13 cellular contexts compared by ENCODE assay signal in the genomic region with DNA sequence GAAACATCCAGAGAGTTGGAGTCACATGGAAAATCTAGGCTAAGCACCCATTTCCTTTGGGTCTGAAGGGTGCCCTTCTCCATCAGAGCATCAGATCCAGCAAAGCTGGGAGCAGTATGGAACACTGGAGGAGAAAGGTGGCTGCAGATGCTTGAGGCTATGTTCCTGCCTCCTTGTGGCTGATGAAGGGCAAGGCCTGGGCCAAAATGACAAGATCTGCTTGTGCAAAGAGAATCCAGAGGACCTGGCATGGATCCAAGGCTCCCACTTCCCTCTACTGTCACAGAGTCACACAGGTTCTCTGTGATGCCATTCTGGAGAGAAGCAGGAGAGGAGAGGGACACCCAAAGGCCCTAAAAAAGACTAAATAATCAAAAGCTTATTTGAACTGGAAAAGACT. TPM values are rescaled to one million over a fixed set of nuclear protein-coding genes. Genes with fewer than 3 reads are reported as not detected.
DNase-seq lines count a peak whose midpoint lies in the region; ATAC-seq and TF ChIP-seq lines count a peak whose summit lies in the region.
"Had no signal": no experiment of that assay in that cellular context is flagged by ENCODE, and none has a peak within 500 bp of the region (broad histone marks: within the 10 kb centered on the region; RNA-seq: fewer than 3 reads in every experiment).

No MANE protein-coding gene starts in this region.

- H3F3A ChIP-seq in PC-9 (ENCODE audit: insufficient read depth, low read depth), result no peaks in the 10 kb centered on the region

- intact Hi-C loops in naive thymus-derived CD4-positive, alpha-beta T cell (cut with micrococcal nuclease), result no loop called here
- intact Hi-C loops in PC-9 (cut with micrococcal nuclease; ENCODE audit: unreplicated experiment), result no loop called here

- CTCF ChIA-PET in naive thymus-derived CD4-positive, alpha-beta T cell (lab: Charles Lee), result interaction anchor here (0.6 kb wide), 1 partner anchor 131 kb away, joined by 4 read pairs; no protein-coding TSS in a partner anchor
- CTCF ChIA-PET in PC-9 (lab: Charles Lee), result no interaction called here

- POLR2A ChIA-PET in naive thymus-derived CD4-positive, alpha-beta T cell (lab: Charles Lee), result no interaction called here
- POLR2A ChIA-PET in PC-9 (lab: Charles Lee; ENCODE audit: unreplicated experiment), result no interaction called here

- H4K20me1 ChIP-seq in PC-9 (ENCODE audit: insufficient read depth), result no peaks in the 10 kb centered on the region

- no peaks in the 10 kb centered on the region for H3K79me2 ChIP-seq in PC-9 (ENCODE audit: low read depth)

- no peak overlapping the region for H3K4me3 Mint-ChIP-seq in endodermal cell
- H3K4me3 Mint-ChIP-seq in naive thymus-derived CD4-positive, alpha-beta T cell, result no peak overlapping the region
- H3K4me3 Mint-ChIP-seq: memory B cell had no signal

- H3K27me3 ChIP-seq in endodermal cell (ENCODE audit: control insufficient read depth, insufficient read depth, low read length, poor library complexity, severe bottlenecking) (no peaks in the 10 kb centered on the region), PC-9 (ENCODE audit: insufficient read depth, low read depth) (no peaks in the 10 kb centered on the region)
- no peaks in the 10 kb centered on the region for H3K27me3 ChIP-seq in naive thymus-derived CD4-positive, alpha-beta T cell (ENCODE audit: control insufficient read depth in 2 of 2, insufficient read depth in 2 of 2, low read length in 2 of 2)
- H3K27me3 ChIP-seq: breast epithelium had no signal

- H3K9ac ChIP-seq in endodermal cell (ENCODE audit: extremely low read depth, low read length, poor library complexity, severe bottlenecking), result no peak overlapping the region

- peak; percentile 66 for DNase-seq in GDM1 (lab: John Stamatoyannopoulos, UW)
- DNase-seq in NCI-H69 (lab: John Stamatoyannopoulos, UW), result peak; percentile 16
- DNase-seq in endodermal cell, result peak; percentile 66
- no peak for DNase-seq in naive thymus-derived CD4-positive, alpha-beta T cell
- no peak for DNase-seq in PC-9
- DNase-seq in NCI-H1694 treated with DMSO at 0.1 percent for 48 hours (lab: John Stamatoyannopoulos, UW), result no peak
- no peak for DNase-seq in ecto neural progenitor cell (ENCODE audit: low spot score)
- DNase-seq: Calu3, NCI-H1092 had no signal

- H3K9me3 ChIP-seq in endodermal cell (ENCODE audit: control insufficient read depth, low read length), result peaks cover 7% of the 10 kb centered on the region
- H3K9me3 ChIP-seq in naive thymus-derived CD4-positive, alpha-beta T cell (ENCODE audit: control insufficient read depth in 2 of 3, low read length in 3 of 3), result no peaks in the 10 kb centered on the region
- no peaks in the 10 kb centered on the region for H3K9me3 ChIP-seq in PC-9 (ENCODE audit: insufficient read depth, low read depth)

- no peaks in the 10 kb centered on the region for H3K36me3 ChIP-seq in endodermal cell (ENCODE audit: control insufficient read depth, insufficient read depth, low read length)
- H3K36me3 ChIP-seq in naive thymus-derived CD4-positive, alpha-beta T cell (ENCODE audit: control insufficient read depth in 2 of 3, insufficient read depth in 3 of 3, low read length in 3 of 3), result no peaks in the 10 kb centered on the region
- H3K36me3 ChIP-seq in PC-9 (ENCODE audit: low read depth), result no peaks in the 10 kb centered on the region
- H3K36me3 ChIP-seq: breast epithelium had no signal

- no peaks in the 10 kb centered on the region for H3K4me1 ChIP-seq in endodermal cell (ENCODE audit: control insufficient read depth, insufficient read depth, low read length)
- no peaks in the 10 kb centered on the region for H3K4me1 ChIP-seq in naive thymus-derived CD4-positive, alpha-beta T cell (ENCODE audit: control insufficient read depth in 2 of 2, insufficient read depth in 2 of 2, low read length in 2 of 2)
- H3K4me1 ChIP-seq in PC-9 (replicated peaks; ENCODE audit: insufficient read depth), result no peaks in the 10 kb centered on the region
- H3K4me1 ChIP-seq: breast epithelium had no signal

- no peaks in the 10 kb centered on the region for H3K36me3 Mint-ChIP-seq in endodermal cell (ENCODE audit: low read depth)
- H3K36me3 Mint-ChIP-seq in naive thymus-derived CD4-positive, alpha-beta T cell, result peaks cover 0 to 43% (median 0%) of the 10 kb centered on the region in 5 donors
- H3K36me3 Mint-ChIP-seq: memory B cell had no signal

- no TSS peak for BruUV-seq in PC-9 (replicated peaks; lab: Mats Ljungman, UMichigan)

- no peak overlapping the region for H2AFZ ChIP-seq in PC-9

- no peak overlapping the region for H3K4me2 ChIP-seq in PC-9
- H3K4me2 ChIP-seq: smooth muscle cell had no signal

- H3K27me3 Mint-ChIP-seq in endodermal cell (ENCODE audit: insufficient read depth), result no peaks in the 10 kb centered on the region
- H3K27me3 Mint-ChIP-seq in naive thymus-derived CD4-positive, alpha-beta T cell, result peaks cover 0 to 20% (median 14%) of the 10 kb centered on the region in 5 donors
- H3K27me3 Mint-ChIP-seq: memory B cell had no signal

- peak; percentile 71 for TF ChIP-seq CTCF in endodermal cell (conservative IDR thresholded peaks at IDR 0.05)
- TF ChIP-seq CTCF in PC-9 (conservative IDR thresholded peaks at IDR 0.05), result no peak

- H3K9me3 Mint-ChIP-seq in endodermal cell, result peaks cover 6% of the 10 kb centered on the region
- H3K9me3 Mint-ChIP-seq in naive thymus-derived CD4-positive, alpha-beta T cell, result peaks cover 0 to 23% (median 10%) of the 10 kb centered on the region in 11 donors

- ATAC-seq in naive thymus-derived CD4-positive, alpha-beta T cell, result peak; percentile 57
- ATAC-seq in GM19463 (IDR thresholded peaks at IDR 0.05; ENCODE audit: unreplicated experiment), result no peak

- H3K4me3 ChIP-seq in endodermal cell (ENCODE audit: low read length), result no peak overlapping the region
- no peak overlapping the region for H3K4me3 ChIP-seq in naive thymus-derived CD4-positive, alpha-beta T cell (ENCODE audit: low read length)
- H3K4me3 ChIP-seq in PC-9, result no peak overlapping the region
- H3K4me3 ChIP-seq: breast epithelium, smooth muscle cell had no signal

- H3K27ac ChIP-seq in endodermal cell (ENCODE audit: low read depth, low read length) (no peak overlapping the region), PC-9 (no peak overlapping the region)
- H3K27ac ChIP-seq in naive thymus-derived CD4-positive, alpha-beta T cell (ENCODE audit: low read depth, low read length), result no peak overlapping the region
- H3K27ac ChIP-seq: breast epithelium had no signal

- no peaks in the 10 kb centered on the region for H3K4me1 Mint-ChIP-seq in endodermal cell
- H3K4me1 Mint-ChIP-seq in naive thymus-derived CD4-positive, alpha-beta T cell, result peaks cover 0 to 6% (median 0%) of the 10 kb centered on the region in 7 donors
- H3K4me1 Mint-ChIP-seq: memory B cell had no signal

- H3K27ac Mint-ChIP-seq in endodermal cell, result no peak overlapping the region
- H3K27ac Mint-ChIP-seq in naive thymus-derived CD4-positive, alpha-beta T cell, result no peak overlapping the region
- H3K27ac Mint-ChIP-seq: memory B cell had no signal

- H3K9me2 ChIP-seq in PC-9 (ENCODE audit: insufficient read depth), result no peaks in the 10 kb centered on the region

RNA-seq across cellular contexts. Expression of a gene that starts 9.2 kb away (rescaled TPM):
- total RNA-seq in endodermal cell (under 1 TPM; 0.64 to 0.95 TPM), PC-9 (2021) (0.20 and 0.60 TPM in 2 replicates)
- 0.14 TPM for polyA plus RNA-seq in endodermal cell (2013, experiment 1 of 2)
- 0.04 TPM for polyA plus RNA-seq in endodermal cell (2013, experiment 2 of 2)
- 10 to 100 TPM in 2 of 5 experiments, 1 to 10 TPM in 2, under 1 TPM in 1; 0.92 to 24.3 (median 5.0) TPM for total RNA-seq in naive thymus-derived CD4-positive, alpha-beta T cell
- polyA plus RNA-seq in naive thymus-derived CD4-positive, alpha-beta T cell, result not detected

RNA-seq across cellular contexts. Expression of a gene that starts 53.7 kb away (rescaled TPM):
- total RNA-seq in endodermal cell, result 1 to 10 TPM; 4.0 to 6.8 TPM
- polyA plus RNA-seq in endodermal cell (2013, experiment 1 of 2), result 1.4 TPM
- 1.9 TPM for polyA plus RNA-seq in endodermal cell (2013, experiment 2 of 2)
- 10 to 100 TPM in 1 of 5 experiments, under 1 TPM in 4; 0.34 to 28.2 (median 0.54) TPM for total RNA-seq in naive thymus-derived CD4-positive, alpha-beta T cell
- under 1 TPM; 0.17 to 0.38 TPM for polyA plus RNA-seq in naive thymus-derived CD4-positive, alpha-beta T cell
- total RNA-seq in PC-9 (2021), result 5.8 and 7.5 TPM in 2 replicates
- polyA plus RNA-seq: smooth muscle cell had no signal

Comparison
In these comparisons a context has a peak if more than half of its experiments do, and no peak if none do; other contexts are left out.
1. DNase-seq: peak in GDM1 (single experiment), NCI-H69 (single experiment) and endodermal cell (single experiment); none in naive thymus-derived CD4-positive, alpha-beta T cell (0 of 9), PC-9 (0 of 2), NCI-H1694 treated with DMSO at 0.1 percent for 48 hours (single experiment) and ecto neural progenitor cell (single experiment).